8 cellular contexts compared by ENCODE assay signal in genomic region chr2:168246483-168247340, GRCh38. TPM values are rescaled to one million over a fixed set of nuclear protein-coding genes. Genes with fewer than 3 reads are reported as not detected.
DNase-seq lines count a peak whose midpoint lies in the region; ATAC-seq and TF ChIP-seq lines count a peak whose summit lies in the region.

No MANE protein-coding gene starts in this region.

- peaks cover 0 to 5% of the 10 kb centered on the region in 2 donors for H3K36me3 Mint-ChIP-seq in CD14-positive monocyte
- no peaks in the 10 kb centered on the region for H3K36me3 Mint-ChIP-seq in neural progenitor cell

- no peaks in the 10 kb centered on the region for H3K79me2 ChIP-seq in neural progenitor cell (ENCODE audit: low read depth)

- DNase-seq in CD14-positive monocyte (ENCODE audit: low spot score) (peak; percentile 57), RPMI7951 (ENCODE audit: low read depth) (peak; percentile 73), activated gamma-delta T cell (lab: John Stamatoyannopoulos, UW) (peak; percentile 81), foreskin fibroblast (peak; percentile 66 to 85), neural progenitor cell (ENCODE audit: low spot score) (peak; percentile 70)

- peak; percentile 51 for TF ChIP-seq CTCF in CD14-positive monocyte (IDR thresholded peaks at IDR 0.05)
- peak; percentile 44 for TF ChIP-seq CTCF in foreskin fibroblast (IDR thresholded peaks at IDR 0.05; ENCODE audit: low read depth, low read length)
- TF ChIP-seq CTCF in neural progenitor cell (IDR thresholded peaks at IDR 0.05): peak; percentile 34

- H3K4me1 ChIP-seq in neural progenitor cell (peaks cover 32% of the 10 kb centered on the region), stomach smooth muscle (ENCODE audit: control insufficient read depth, insufficient read depth, low read length) (peaks cover 27% of the 10 kb centered on the region)

- peaks cover 10% of the 10 kb centered on the region for H4K20me1 ChIP-seq in neural progenitor cell (ENCODE audit: low read depth)

- no peak overlapping the region for H3K9ac ChIP-seq in neural progenitor cell
- H3K9ac ChIP-seq in stomach smooth muscle (ENCODE audit: low read length in 2 of 2): peak overlapping the region; percentile 68 to 71

- peak overlapping the region; percentile 91 for H2AFZ ChIP-seq in neural progenitor cell (replicated peaks)

- ATAC-seq in GM19324 (IDR thresholded peaks at IDR 0.05; ENCODE audit: low FRiP score, unreplicated experiment) (peak; percentile 58), HG03442 (IDR thresholded peaks at IDR 0.05; ENCODE audit: unreplicated experiment) (peak; percentile 47)

- H3K9me3 ChIP-seq in neural progenitor cell (ENCODE audit: low read depth) (no peaks in the 10 kb centered on the region), stomach smooth muscle (ENCODE audit: control insufficient read depth in 2 of 2, low read length in 2 of 2) (no peaks in the 10 kb centered on the region)

- H3K27me3 Mint-ChIP-seq in CD14-positive monocyte (ENCODE audit: low read depth in 3 of 3) (peaks cover 5 to 14% (median 6%) of the 10 kb centered on the region in 3 donors), neural progenitor cell (ENCODE audit: insufficient read depth, low read depth) (peaks cover 6% of the 10 kb centered on the region)

- intact Hi-C loops in CD14-positive monocyte (cut with micrococcal nuclease): loop anchor here (10.0 kb wide), 2 partner anchors 82 to 112 kb away; no protein-coding TSS in a partner anchor

- H3K4me2 ChIP-seq in neural progenitor cell: peak overlapping the region; percentile 86

- H3K27ac Mint-ChIP-seq in CD14-positive monocyte: peak overlapping the region in 5 of 7 donors; percentile 33 to 88 (median 46)
- H3K27ac Mint-ChIP-seq in neural progenitor cell: peak overlapping the region; percentile 98

- H3K9me3 Mint-ChIP-seq in CD14-positive monocyte: no peaks in the 10 kb centered on the region
- peaks cover 3% of the 10 kb centered on the region for H3K9me3 Mint-ChIP-seq in neural progenitor cell

- H3F3A ChIP-seq in neural progenitor cell (ENCODE audit: low read depth): peaks cover 30% of the 10 kb centered on the region

- H3K4me1 Mint-ChIP-seq in CD14-positive monocyte (peaks cover 31% of the 10 kb centered on the region), neural progenitor cell (peaks cover 38% of the 10 kb centered on the region)

- H3K27me3 ChIP-seq in neural progenitor cell: peaks cover 29% of the 10 kb centered on the region
- no peaks in the 10 kb centered on the region for H3K27me3 ChIP-seq in stomach smooth muscle (ENCODE audit: control insufficient read depth in 1 of 2, insufficient read depth in 2 of 2, low read length in 2 of 2)

- peak overlapping the region; percentile 63 to 74 for H3K4me3 ChIP-seq in foreskin fibroblast (ENCODE audit: low read depth in 1 of 2, low read length in 2 of 2)
- H3K4me3 ChIP-seq in neural progenitor cell: peak overlapping the region; percentile 76
- peak overlapping the region; percentile 82 to 83 for H3K4me3 ChIP-seq in stomach smooth muscle (ENCODE audit: low read length in 2 of 2)

- H3K36me3 ChIP-seq in neural progenitor cell (no peaks in the 10 kb centered on the region), stomach smooth muscle (ENCODE audit: control insufficient read depth in 2 of 2, insufficient read depth in 2 of 2, low read length in 2 of 2) (no peaks in the 10 kb centered on the region)

- H3K4me3 Mint-ChIP-seq in CD14-positive monocyte (peak overlapping the region; percentile 86 to 93), neural progenitor cell (peak overlapping the region; percentile 99)

- no peak overlapping the region for H3K27ac ChIP-seq in neural progenitor cell
- H3K27ac ChIP-seq in stomach smooth muscle (ENCODE audit: low read length): no peak overlapping the region

RNA-seq across cellular contexts. Expression of gene STK39, which starts 0.7 kb away (rescaled TPM):
- 1 to 10 TPM; 1.2 to 2.6 TPM for polyA plus RNA-seq in CD14-positive monocyte
- total RNA-seq in RPMI7951 (2014; rRNA removed; shearing (Covaris generic)): 21.9 and 27.4 TPM in 2 replicates
- 18.5 and 23.8 TPM in 2 replicates for total RNA-seq in neural progenitor cell (ENCODE audit: low replicate concordance)
